ENCODE assay signal across 9 cellular contexts in the genomic region with DNA sequence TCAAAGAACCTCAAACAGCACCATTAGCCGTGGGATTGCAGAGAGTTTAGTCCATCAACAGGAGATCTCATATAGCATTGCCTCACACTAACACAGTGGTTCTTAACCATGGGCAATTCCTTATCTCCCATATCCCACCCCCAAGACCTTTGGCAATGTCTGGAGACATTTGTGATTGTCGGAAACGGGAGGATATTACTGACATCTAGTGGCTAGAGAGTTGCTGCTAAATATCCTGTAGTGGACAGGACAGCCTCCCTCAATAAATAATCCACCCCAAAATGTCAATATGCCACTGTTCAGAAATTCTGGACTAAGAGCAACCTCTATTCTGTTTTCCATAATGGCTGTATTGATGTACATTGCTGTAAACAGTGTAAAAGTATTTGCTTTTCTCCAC.
DNase-seq lines count a peak whose midpoint lies in the region; ATAC-seq, FAIRE-seq and TF ChIP-seq lines count a peak whose summit lies in the region.
"Had no signal": no experiment of that assay in that cellular context is flagged by ENCODE, and none has a peak within 500 bp of the region (broad histone marks: within the 10 kb centered on the region; RNA-seq: fewer than 3 reads in every experiment).

No MANE protein-coding gene starts in this region.

- ATAC-seq in pancreas (peak; percentile 48 to 79 (median 68)), GM21390 (IDR thresholded peaks at IDR 0.05; ENCODE audit: unreplicated experiment) (no peak)

- no peak for FAIRE-seq in pancreas (lab: Jason Lieb, UNC)

- 20 to 27% methylated on average over 3 of the region's 3 CpGs for WGBS in pancreas, 2 donors
- WGBS in suprapubic skin: 66% methylated on average over 3 of the region's 3 CpGs

- TF ChIP-seq CTCF in fibroblast of mammary gland (conservative IDR thresholded peaks at IDR 0.05; ENCODE audit: control insufficient read depth, insufficient read depth, low read depth, low read length): peak; percentile 71
- TF ChIP-seq CTCF in pancreas (IDR thresholded peaks at IDR 0.05): peak in 3 of 4 donors; percentile 25 to 38 (median 31)
- no peak for TF ChIP-seq CTCF in suprapubic skin (IDR thresholded peaks at IDR 0.05)

- DNase-seq in ELF-1 (ENCODE audit: low read depth, low spot score) (peak; percentile 12), NCI-H460 (ENCODE audit: extremely low read depth, low read depth) (peak; percentile 23), fibroblast of mammary gland (ENCODE audit: low read depth) (peak; percentile 64), pancreas (no peak), suprapubic skin (ENCODE audit: low spot score in 2 of 2) (no peak), NCI-H2171 (lab: John Stamatoyannopoulos, UW) (no peak), SHP77 (lab: John Stamatoyannopoulos, UW) (no peak)

- no peaks in the 10 kb centered on the region for H3K36me3 ChIP-seq in pancreas
- no peaks in the 10 kb centered on the region for H3K36me3 ChIP-seq in suprapubic skin

- no peak overlapping the region for H3K4me3 ChIP-seq in fibroblast of mammary gland (ENCODE audit: control insufficient read depth, low read depth, low read length)
- no peak overlapping the region for H3K4me3 ChIP-seq in pancreas
- H3K4me3 ChIP-seq in suprapubic skin: no peak overlapping the region

- no peak overlapping the region for H3K27ac ChIP-seq in pancreas
- H3K27ac ChIP-seq in suprapubic skin: no peak overlapping the region
- H3K27ac ChIP-seq: HL-60 had no signal

- TF ChIP-seq EP300 in suprapubic skin (IDR thresholded peaks at IDR 0.05): no peak

- intact Hi-C loops in pancreas (cut with DNase I): loop anchor here in 1 of 3 donors (10.0 kb wide), 1 partner anchor 226 kb away; no protein-coding TSS in a partner anchor

- no peaks in the 10 kb centered on the region for H3K4me1 ChIP-seq in pancreas
- no peaks in the 10 kb centered on the region for H3K4me1 ChIP-seq in suprapubic skin

- no peaks in the 10 kb centered on the region for H3K27me3 ChIP-seq in pancreas
- no peaks in the 10 kb centered on the region for H3K27me3 ChIP-seq in suprapubic skin

- TF ChIP-seq POLR2A in suprapubic skin (IDR thresholded peaks at IDR 0.05): no peak

- H3K9me3 ChIP-seq in pancreas (no peaks in the 10 kb centered on the region), suprapubic skin (no peaks in the 10 kb centered on the region)

Comparison
In these comparisons a context has a peak if more than half of its experiments do, and no peak if none do; other contexts are left out.
1. DNase-seq: peak in ELF-1 (single experiment), NCI-H460 (single experiment) and fibroblast of mammary gland (single experiment); none in pancreas (0 of 6), suprapubic skin (0 of 2), NCI-H2171 (single experiment) and SHP77 (0 of 2).
2. CTCF ChIP-seq: peak in fibroblast of mammary gland (single experiment) and pancreas (3 of 4); none in suprapubic skin (0 of 2).